1 cellular context compared by ENCODE assay signal in the genomic region with DNA sequence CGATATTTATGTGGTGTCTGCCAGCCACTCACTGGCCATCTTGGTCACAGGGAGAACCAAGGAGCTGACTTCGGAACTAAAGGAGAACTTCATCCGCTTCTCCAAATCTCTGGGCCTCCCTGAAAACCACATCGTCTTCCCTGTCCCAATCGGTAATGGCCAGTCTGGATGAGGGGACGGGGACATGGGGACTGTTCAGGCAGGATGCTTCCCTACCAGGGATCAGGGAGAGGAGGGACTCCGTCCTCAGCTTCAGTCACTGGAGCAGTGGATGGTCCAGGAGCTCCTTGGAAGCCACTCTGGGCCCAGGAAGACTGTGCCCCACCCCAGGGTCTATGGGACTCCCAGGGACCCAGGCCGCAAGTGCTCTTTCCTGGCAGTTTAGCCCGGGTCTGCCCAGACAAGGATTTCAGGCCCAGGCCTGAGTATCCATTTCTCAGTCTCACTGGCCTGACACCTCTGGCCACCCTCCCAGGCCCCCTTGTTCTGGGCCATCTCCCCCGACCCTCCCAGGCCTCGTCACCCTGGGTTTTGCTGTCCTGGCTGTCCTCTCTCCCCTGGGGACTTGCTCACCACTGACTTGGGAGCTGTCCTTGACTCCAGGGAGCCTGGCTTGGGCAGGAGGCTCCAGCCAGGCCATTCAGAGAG.
TF ChIP-seq lines count a peak whose summit lies in the region.

No MANE protein-coding gene starts in this region.

TF ChIP-seq in K562, 482 proteins besides CTCF, POLR2A, EP300 and RAD21:
- TF ChIP-seq, protein P1, sequence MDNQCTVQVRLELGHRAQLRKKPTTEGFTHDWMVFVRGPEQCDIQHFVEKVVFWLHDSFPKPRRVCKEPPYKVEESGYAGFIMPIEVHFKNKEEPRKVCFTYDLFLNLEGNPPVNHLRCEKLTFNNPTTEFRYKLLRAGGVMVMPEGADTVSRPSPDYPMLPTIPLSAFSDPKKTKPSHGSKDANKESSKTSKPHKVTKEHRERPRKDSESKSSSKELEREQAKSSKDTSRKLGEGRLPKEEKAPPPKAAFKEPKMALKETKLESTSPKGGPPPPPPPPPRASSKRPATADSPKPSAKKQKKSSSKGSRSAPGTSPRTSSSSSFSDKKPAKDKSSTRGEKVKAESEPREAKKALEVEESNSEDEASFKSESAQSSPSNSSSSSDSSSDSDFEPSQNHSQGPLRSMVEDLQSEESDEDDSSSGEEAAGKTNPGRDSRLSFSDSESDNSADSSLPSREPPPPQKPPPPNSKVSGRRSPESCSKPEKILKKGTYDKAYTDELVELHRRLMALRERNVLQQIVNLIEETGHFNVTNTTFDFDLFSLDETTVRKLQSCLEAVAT (IDR thresholded peaks at IDR 0.05): no peak
- TF ChIP-seq, protein P2, sequence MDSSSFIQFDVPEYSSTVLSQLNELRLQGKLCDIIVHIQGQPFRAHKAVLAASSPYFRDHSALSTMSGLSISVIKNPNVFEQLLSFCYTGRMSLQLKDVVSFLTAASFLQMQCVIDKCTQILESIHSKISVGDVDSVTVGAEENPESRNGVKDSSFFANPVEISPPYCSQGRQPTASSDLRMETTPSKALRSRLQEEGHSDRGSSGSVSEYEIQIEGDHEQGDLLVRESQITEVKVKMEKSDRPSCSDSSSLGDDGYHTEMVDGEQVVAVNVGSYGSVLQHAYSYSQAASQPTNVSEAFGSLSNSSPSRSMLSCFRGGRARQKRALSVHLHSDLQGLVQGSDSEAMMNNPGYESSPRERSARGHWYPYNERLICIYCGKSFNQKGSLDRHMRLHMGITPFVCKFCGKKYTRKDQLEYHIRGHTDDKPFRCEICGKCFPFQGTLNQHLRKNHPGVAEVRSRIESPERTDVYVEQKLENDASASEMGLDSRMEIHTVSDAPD (CRISPR knock-in tag; IDR thresholded peaks at IDR 0.05): no peak
- TF ChIP-seq SRSF7 (optimal IDR thresholded peaks at IDR 0.05; ENCODE audit: low read depth, low read length): no peak
- TF ChIP-seq ESRRB (CRISPR knock-in tag; IDR thresholded peaks at IDR 0.05; ENCODE audit: borderline replicate concordance): no peak
- TF ChIP-seq STAG1 (CRISPR knock-in tag; IDR thresholded peaks at IDR 0.05; ENCODE audit: borderline replicate concordance): no peak
- TF ChIP-seq, protein P3, sequence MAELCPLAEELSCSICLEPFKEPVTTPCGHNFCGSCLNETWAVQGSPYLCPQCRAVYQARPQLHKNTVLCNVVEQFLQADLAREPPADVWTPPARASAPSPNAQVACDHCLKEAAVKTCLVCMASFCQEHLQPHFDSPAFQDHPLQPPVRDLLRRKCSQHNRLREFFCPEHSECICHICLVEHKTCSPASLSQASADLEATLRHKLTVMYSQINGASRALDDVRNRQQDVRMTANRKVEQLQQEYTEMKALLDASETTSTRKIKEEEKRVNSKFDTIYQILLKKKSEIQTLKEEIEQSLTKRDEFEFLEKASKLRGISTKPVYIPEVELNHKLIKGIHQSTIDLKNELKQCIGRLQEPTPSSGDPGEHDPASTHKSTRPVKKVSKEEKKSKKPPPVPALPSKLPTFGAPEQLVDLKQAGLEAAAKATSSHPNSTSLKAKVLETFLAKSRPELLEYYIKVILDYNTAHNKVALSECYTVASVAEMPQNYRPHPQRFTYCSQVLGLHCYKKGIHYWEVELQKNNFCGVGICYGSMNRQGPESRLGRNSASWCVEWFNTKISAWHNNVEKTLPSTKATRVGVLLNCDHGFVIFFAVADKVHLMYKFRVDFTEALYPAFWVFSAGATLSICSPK (IDR thresholded peaks at IDR 0.05; ENCODE audit: borderline replicate concordance): no peak
- no peak for TF ChIP-seq FOXA3 (CRISPR knock-in tag; conservative IDR thresholded peaks at IDR 0.05 in 1 of 2, IDR thresholded peaks at IDR 0.05 in 1 of 2)
- TF ChIP-seq, protein P4, sequence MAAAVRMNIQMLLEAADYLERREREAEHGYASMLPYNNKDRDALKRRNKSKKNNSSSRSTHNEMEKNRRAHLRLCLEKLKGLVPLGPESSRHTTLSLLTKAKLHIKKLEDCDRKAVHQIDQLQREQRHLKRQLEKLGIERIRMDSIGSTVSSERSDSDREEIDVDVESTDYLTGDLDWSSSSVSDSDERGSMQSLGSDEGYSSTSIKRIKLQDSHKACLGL (CRISPR knock-in tag; IDR thresholded peaks at IDR 0.05; ENCODE audit: borderline replicate concordance, poor library complexity, severe bottlenecking): no peak
- TF ChIP-seq ZNF785 (CRISPR knock-in tag; IDR thresholded peaks at IDR 0.05): no peak
- TF ChIP-seq CCNT2 (IDR thresholded peaks at IDR 0.05; ENCODE audit: borderline replicate concordance, extremely low read depth, insufficient read length, low read depth, low read length): no peak
- TF ChIP-seq, protein P5, sequence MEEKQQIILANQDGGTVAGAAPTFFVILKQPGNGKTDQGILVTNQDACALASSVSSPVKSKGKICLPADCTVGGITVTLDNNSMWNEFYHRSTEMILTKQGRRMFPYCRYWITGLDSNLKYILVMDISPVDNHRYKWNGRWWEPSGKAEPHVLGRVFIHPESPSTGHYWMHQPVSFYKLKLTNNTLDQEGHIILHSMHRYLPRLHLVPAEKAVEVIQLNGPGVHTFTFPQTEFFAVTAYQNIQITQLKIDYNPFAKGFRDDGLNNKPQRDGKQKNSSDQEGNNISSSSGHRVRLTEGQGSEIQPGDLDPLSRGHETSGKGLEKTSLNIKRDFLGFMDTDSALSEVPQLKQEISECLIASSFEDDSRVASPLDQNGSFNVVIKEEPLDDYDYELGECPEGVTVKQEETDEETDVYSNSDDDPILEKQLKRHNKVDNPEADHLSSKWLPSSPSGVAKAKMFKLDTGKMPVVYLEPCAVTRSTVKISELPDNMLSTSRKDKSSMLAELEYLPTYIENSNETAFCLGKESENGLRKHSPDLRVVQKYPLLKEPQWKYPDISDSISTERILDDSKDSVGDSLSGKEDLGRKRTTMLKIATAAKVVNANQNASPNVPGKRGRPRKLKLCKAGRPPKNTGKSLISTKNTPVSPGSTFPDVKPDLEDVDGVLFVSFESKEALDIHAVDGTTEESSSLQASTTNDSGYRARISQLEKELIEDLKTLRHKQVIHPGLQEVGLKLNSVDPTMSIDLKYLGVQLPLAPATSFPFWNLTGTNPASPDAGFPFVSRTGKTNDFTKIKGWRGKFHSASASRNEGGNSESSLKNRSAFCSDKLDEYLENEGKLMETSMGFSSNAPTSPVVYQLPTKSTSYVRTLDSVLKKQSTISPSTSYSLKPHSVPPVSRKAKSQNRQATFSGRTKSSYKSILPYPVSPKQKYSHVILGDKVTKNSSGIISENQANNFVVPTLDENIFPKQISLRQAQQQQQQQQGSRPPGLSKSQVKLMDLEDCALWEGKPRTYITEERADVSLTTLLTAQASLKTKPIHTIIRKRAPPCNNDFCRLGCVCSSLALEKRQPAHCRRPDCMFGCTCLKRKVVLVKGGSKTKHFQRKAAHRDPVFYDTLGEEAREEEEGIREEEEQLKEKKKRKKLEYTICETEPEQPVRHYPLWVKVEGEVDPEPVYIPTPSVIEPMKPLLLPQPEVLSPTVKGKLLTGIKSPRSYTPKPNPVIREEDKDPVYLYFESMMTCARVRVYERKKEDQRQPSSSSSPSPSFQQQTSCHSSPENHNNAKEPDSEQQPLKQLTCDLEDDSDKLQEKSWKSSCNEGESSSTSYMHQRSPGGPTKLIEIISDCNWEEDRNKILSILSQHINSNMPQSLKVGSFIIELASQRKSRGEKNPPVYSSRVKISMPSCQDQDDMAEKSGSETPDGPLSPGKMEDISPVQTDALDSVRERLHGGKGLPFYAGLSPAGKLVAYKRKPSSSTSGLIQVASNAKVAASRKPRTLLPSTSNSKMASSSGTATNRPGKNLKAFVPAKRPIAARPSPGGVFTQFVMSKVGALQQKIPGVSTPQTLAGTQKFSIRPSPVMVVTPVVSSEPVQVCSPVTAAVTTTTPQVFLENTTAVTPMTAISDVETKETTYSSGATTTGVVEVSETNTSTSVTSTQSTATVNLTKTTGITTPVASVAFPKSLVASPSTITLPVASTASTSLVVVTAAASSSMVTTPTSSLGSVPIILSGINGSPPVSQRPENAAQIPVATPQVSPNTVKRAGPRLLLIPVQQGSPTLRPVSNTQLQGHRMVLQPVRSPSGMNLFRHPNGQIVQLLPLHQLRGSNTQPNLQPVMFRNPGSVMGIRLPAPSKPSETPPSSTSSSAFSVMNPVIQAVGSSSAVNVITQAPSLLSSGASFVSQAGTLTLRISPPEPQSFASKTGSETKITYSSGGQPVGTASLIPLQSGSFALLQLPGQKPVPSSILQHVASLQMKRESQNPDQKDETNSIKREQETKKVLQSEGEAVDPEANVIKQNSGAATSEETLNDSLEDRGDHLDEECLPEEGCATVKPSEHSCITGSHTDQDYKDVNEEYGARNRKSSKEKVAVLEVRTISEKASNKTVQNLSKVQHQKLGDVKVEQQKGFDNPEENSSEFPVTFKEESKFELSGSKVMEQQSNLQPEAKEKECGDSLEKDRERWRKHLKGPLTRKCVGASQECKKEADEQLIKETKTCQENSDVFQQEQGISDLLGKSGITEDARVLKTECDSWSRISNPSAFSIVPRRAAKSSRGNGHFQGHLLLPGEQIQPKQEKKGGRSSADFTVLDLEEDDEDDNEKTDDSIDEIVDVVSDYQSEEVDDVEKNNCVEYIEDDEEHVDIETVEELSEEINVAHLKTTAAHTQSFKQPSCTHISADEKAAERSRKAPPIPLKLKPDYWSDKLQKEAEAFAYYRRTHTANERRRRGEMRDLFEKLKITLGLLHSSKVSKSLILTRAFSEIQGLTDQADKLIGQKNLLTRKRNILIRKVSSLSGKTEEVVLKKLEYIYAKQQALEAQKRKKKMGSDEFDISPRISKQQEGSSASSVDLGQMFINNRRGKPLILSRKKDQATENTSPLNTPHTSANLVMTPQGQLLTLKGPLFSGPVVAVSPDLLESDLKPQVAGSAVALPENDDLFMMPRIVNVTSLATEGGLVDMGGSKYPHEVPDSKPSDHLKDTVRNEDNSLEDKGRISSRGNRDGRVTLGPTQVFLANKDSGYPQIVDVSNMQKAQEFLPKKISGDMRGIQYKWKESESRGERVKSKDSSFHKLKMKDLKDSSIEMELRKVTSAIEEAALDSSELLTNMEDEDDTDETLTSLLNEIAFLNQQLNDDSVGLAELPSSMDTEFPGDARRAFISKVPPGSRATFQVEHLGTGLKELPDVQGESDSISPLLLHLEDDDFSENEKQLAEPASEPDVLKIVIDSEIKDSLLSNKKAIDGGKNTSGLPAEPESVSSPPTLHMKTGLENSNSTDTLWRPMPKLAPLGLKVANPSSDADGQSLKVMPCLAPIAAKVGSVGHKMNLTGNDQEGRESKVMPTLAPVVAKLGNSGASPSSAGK (IDR thresholded peaks at IDR 0.05): no peak
- no peak for TF ChIP-seq GATAD2A (IDR thresholded peaks at IDR 0.05)
